10 cellular contexts compared by ENCODE assay signal in the genomic region with DNA sequence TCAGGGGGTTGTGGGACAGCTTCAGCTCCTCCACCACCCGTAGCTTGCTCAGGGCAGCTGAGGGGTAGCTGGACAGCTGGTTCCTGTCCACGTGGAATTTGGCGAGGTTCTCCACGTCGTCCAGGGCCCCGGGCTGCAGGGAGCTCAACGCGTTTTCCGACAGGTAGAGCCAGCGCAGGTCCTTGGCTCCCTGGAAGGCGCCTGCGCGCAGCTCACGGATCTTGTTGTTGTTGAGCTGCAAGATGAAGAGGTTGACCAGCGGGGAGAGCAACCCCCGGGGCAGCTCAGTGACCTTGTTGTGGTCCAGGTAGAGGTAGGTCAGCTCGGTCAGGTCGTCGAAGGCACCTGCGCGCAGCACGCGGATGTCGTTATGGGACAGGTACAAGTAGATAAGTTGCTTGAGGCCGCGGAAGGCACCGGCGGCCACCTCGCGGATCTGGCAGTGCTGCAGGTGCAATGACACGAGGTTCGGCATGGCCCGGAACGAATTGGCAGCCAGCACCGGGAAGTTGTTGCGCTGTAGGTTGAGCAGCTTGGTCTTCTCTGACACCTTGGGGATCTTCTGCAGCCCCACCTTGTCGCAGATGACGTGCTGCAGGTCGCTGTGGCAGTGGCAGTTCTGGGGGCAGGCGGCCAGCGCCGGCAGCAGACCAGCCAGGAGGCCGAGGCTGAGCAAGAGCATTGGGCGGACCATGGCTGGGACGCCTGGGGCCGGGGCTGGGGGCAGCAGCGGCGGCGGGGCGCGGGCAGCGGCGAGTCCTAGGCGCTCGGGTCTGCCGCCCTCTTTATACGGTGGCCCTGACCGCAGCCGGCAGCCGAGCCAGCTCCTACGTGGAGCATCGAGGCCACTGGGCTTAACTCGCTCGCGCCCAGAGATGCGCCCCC. TPM values are rescaled to one million over a fixed set of nuclear protein-coding genes. Genes with fewer than 3 reads are reported as not detected.
DNase-seq lines count a peak whose midpoint lies in the region; ATAC-seq and TF ChIP-seq lines count a peak whose summit lies in the region.
"Had no signal": no experiment of that assay in that cellular context is flagged by ENCODE, and none has a peak within 500 bp of the region (broad histone marks: within the 10 kb centered on the region; RNA-seq: fewer than 3 reads in every experiment).

A gene with protein sequence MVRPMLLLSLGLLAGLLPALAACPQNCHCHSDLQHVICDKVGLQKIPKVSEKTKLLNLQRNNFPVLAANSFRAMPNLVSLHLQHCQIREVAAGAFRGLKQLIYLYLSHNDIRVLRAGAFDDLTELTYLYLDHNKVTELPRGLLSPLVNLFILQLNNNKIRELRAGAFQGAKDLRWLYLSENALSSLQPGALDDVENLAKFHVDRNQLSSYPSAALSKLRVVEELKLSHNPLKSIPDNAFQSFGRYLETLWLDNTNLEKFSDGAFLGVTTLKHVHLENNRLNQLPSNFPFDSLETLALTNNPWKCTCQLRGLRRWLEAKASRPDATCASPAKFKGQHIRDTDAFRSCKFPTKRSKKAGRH (minus strand): TSS at position 761 of the 885 bp plus-strand sequence. CDS start 67 bp downstream, at position 694.

- in situ Hi-C loops in astrocyte of the cerebellum (cut with HindIII; ENCODE audit: low sequenced_read_pairs) (no loop called here), gastrocnemius medialis (cut with MboI; ENCODE audit: low sequenced_read_pairs in 4 of 4) (no loop called here)

- no peak within 1 kb of the TSS for H3K27ac Mint-ChIP-seq in osteocyte (ENCODE audit: unreplicated experiment)

- no peak for TF ChIP-seq POLR2A in gastrocnemius medialis (IDR thresholded peaks at IDR 0.05)

- no peaks in the 10 kb centered on the region for H3K36me3 ChIP-seq in gastrocnemius medialis

- peak; percentile 70 for DNase-seq in GM03348 (ENCODE audit: low spot score)
- no peak for DNase-seq in astrocyte of the cerebellum (ENCODE audit: low read depth)
- peak; percentile 76 for DNase-seq in iPS-NIHi11 (ENCODE audit: low spot score)
- DNase-seq in gastrocnemius medialis, result no peak
- DNase-seq in osteocyte (ENCODE audit: extremely low spot score, unreplicated experiment), result no peak
- DNase-seq in superior temporal gyrus (ENCODE audit: extremely low spot score), result no peak
- DNase-seq: stimulated activated CD4-positive, alpha-beta T cell treated with anti-CD3 and anti-CD28 coated beads, Interleukin-15, amount 100 ng/mL, for 24 hours had no signal

- no peak for TF ChIP-seq CTCF in astrocyte of the cerebellum (IDR thresholded peaks at IDR 0.05; ENCODE audit: low read depth, low read length, missing control alignments)
- no peak for TF ChIP-seq CTCF in gastrocnemius medialis (IDR thresholded peaks at IDR 0.05 in 4 of 5, conservative IDR thresholded peaks at IDR 0.05 in 1 of 5)
- TF ChIP-seq CTCF in osteocyte (IDR thresholded peaks at IDR 0.05), result no peak

- H3K4me3 Mint-ChIP-seq in osteocyte (ENCODE audit: unreplicated experiment), result no peak within 1 kb of the TSS

- no peaks in the 10 kb centered on the region for H3K9me3 ChIP-seq in gastrocnemius medialis

- peak in 1 of 2 donors; percentile 18 for ATAC-seq in gastrocnemius medialis
- no peak for ATAC-seq in HG03280 (IDR thresholded peaks at IDR 0.05; ENCODE audit: unreplicated experiment)
- ATAC-seq in HG02870 (IDR thresholded peaks at IDR 0.05; ENCODE audit: unreplicated experiment), result no peak

- H3K27me3 ChIP-seq in gastrocnemius medialis, result no peaks in the 10 kb centered on the region

- peaks cover 46 to 58% of the 10 kb centered on the region in 2 donors for H3K4me1 ChIP-seq in gastrocnemius medialis

- H3K4me1 Mint-ChIP-seq in osteocyte (ENCODE audit: unreplicated experiment), result no peaks in the 10 kb centered on the region

- H3K4me3 ChIP-seq in astrocyte of the cerebellum (ENCODE audit: low read depth, low read length) (peak within 1 kb of the TSS; percentile 38), gastrocnemius medialis (peak within 1 kb of the TSS; percentile 38 to 59 (median 44))

- H3K27me3 Mint-ChIP-seq in osteocyte (ENCODE audit: unreplicated experiment), result no peaks in the 10 kb centered on the region

- intact Hi-C loops in gastrocnemius medialis (cut with DNase I; ENCODE audit: low total_unique reads), result no loop called here

- H3K27ac ChIP-seq in gastrocnemius medialis, result peak within 1 kb of the TSS; percentile 60 to 82 (median 73)

- no peaks in the 10 kb centered on the region for H3K36me3 Mint-ChIP-seq in osteocyte (ENCODE audit: unreplicated experiment)

- H3K9me3 Mint-ChIP-seq in osteocyte (ENCODE audit: unreplicated experiment), result no peaks in the 10 kb centered on the region

RNA-seq across cellular contexts. Expression of the gene that starts here (rescaled TPM):
- total RNA-seq in gastrocnemius medialis (1 to 10 TPM in 2 of 4 donors, not detected in 2; 1.8 to 8.8 TPM), osteocyte (not detected in 2 replicates)
- total RNA-seq: endothelial cell of umbilical vein had no signal

Comparison
In these comparisons a context has a peak if more than half of its experiments do, and no peak if none do; other contexts are left out.
1. DNase-seq: peak in GM03348 (single experiment) and iPS-NIHi11 (single experiment); none in astrocyte of the cerebellum (single experiment), gastrocnemius medialis (0 of 2), osteocyte (single experiment) and superior temporal gyrus (single experiment).